14 cellular contexts compared by ENCODE assay signal in the genomic region with DNA sequence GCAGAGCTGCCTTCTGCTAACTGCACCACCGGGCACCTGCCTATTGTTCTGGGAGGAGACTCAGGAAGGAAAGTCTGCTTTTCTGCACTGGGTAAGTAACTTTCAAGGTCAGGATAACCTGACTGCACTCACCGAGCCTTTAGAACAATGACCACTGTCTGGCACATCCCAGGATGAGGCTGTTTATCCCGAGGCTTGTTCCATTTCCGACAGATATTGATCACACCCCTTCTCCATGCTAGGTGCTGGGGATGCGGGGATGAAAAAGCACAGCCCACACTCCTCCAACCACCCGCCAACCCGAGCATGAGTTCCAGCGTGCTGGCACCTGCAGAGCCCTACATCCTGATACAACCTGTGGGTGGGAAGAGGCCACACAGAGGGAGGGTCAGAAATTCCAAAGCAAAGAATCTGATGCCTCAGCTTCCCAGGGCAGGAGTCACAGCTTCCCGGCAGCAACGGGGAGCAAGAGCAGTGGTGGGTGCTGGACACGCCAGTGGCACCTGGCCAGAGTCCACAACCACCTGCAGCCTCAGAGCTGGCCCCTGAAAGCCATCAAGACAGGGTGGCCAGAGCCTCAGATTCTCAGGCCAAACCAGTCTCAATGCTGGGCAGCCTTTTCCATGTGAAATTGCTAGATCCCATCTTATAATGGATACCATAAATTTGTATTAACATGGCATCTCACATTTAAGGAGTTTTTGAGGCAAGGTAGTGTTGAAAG. TPM values are rescaled to one million over a fixed set of nuclear protein-coding genes. Genes with fewer than 3 reads are reported as not detected.
"Had no signal": no experiment of that assay in that cellular context is flagged by ENCODE, and none has a peak within 500 bp of the region (broad histone marks: within the 10 kb centered on the region; RNA-seq: fewer than 3 reads in every experiment).

No MANE protein-coding gene starts in this region.

- H3K4me3 ChIP-seq: coronary artery, esophagus muscularis mucosa, pancreas, thyroid gland had no signal

- H3K4me1 ChIP-seq: pancreas, thyroid gland had no signal

- H3K9me3 ChIP-seq: esophagus muscularis mucosa, pancreas, thyroid gland had no signal

- H3K27me3 ChIP-seq: pancreas, thyroid gland had no signal

- DNase-seq: activated CD8-positive, alpha-beta memory T cell treated with anti-CD3 and anti-CD28 coated beads, Interleukin-2, amount 10 ng/mL, durations not matched to agents 7 days and 5 days; activated T-cell treated with anti-CD3 and anti-CD28 coated beads, Interleukin-2, amount 50 U/mL, for 1 hour; central memory CD4-positive, alpha-beta T cell; pancreas; thyroid gland had no signal

- H3K36me3 ChIP-seq: esophagus muscularis mucosa, pancreas, thyroid gland had no signal

- ATAC-seq: pancreas had no signal

- H3K27ac ChIP-seq: coronary artery, esophagus muscularis mucosa, pancreas, thyroid gland, VCaP had no signal

RNA-seq across cellular contexts. Expression of a gene that starts 34.9 kb away (rescaled TPM):
- total RNA-seq: activated CD4-positive, alpha-beta memory T cell treated with anti-CD3 and anti-CD28 coated beads for 36 hours; activated CD8-positive, alpha-beta memory T cell treated with anti-CD3 and anti-CD28 coated beads, Interleukin-2, amount 10 ng/mL, durations not matched to agents 7 days and 5 days; activated naive CD4-positive, alpha-beta T cell treated with anti-CD3 and anti-CD28 coated beads, Interleukin-2, amount 50 U/mL, for 72 hours; activated T-helper 2 cell treated with anti-CD3 and anti-CD28 coated beads, Interferon-gamma antibody, Interleukin-2, Interleukin-4, amounts not matched to agents 10 μg/mL and 5 μg/mL and 100 μg/mL, durations not matched to agents 14 hours and 24 hours and 36 hours; esophagus muscularis mucosa; kidney epithelial cell; liver; pancreas; T-helper 1 cell treated with Interleukin-12 subunit alpha and Interleukin-12 subunit beta and Interleukin-4 antibody, amounts not matched to agents 30 ng/mL and 1 ng/mL, for 36 hours; thyroid gland had no signal
